Comparison of ENCODE assay signal across 32 cellular contexts in the genomic region with DNA sequence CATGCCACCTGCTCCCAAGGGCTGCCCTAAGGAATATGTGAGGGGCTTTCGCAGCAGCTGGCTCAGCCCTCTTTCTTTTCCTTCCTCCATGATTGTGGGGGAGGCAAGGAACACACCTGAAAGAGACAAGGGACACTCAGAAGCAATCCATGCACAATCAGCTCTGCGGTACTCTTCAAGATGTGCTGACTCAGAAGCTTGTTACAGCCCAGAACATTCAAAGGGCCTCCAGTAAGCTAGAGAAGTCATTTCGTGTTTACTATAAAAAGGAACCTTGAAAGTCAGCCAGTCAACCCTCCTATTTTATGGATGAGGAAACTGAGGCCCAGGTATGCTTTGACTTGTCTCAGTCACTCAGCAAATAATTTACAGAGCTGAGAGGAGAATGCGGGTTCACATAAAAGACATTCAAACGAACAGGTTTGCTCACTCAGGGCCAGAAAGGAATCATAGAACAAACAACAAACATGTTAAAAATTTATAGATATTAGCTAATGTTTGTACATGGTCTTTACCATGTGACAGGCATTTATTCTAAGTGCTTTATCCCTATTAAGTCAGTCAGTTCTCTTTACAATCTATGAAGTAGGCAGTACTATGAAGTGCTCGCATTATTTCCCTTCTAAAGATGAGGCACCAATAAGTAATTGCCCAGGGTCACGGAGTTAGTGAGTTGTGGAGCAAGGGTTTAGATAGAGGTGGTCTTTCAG.
"Had no signal": no experiment of that assay in that cellular context is flagged by ENCODE, and none has a peak within 500 bp of the region (broad histone marks: within the 10 kb centered on the region; RNA-seq: fewer than 3 reads in every experiment).

No MANE protein-coding gene starts in this region.

- FAIRE-seq: astrocyte, bronchial epithelial cell, frontal cortex had no signal

- H3K4me3 ChIP-seq: coronary artery, dorsolateral prefrontal cortex, heart left ventricle had no signal

- H3K27ac ChIP-seq: brain microvascular endothelial cell, coronary artery, dorsolateral prefrontal cortex, heart left ventricle had no signal

- H3K36me3 Mint-ChIP-seq: activated naive CD8-positive, alpha-beta T cell; WTC11 had no signal

- ATAC-seq: activated T-cell treated with anti-CD3 and anti-CD28 coated beads, Interleukin-2, amount 50 U/mL, for 4 hours; activated T-helper 17 cell treated with anti-CD3 and anti-CD28 coated beads, Interleukin-2, amount 50 U/mL, for 72 hours; esophagus mucosa; heart left ventricle; WTC11 had no signal

- H3K27ac Mint-ChIP-seq: activated CD4-positive, alpha-beta memory T cell treated with anti-CD3 and anti-CD28 coated beads, Interleukin-2, amount 10 ng/mL, durations not matched to agents 7 days and 5 days; activated CD4-positive, alpha-beta T cell treated with anti-CD3 and anti-CD28 coated beads, Interleukin-2, amount 10 ng/mL, durations not matched to agents 7 days and 5 days; activated naive CD8-positive, alpha-beta T cell; activated T-helper 17 cell treated with anti-CD3 and anti-CD28 coated beads, Interleukin-2, amount 50 U/mL, for 72 hours; dendritic cell treated with granulocyte-macrophage colony-stimulating factor and Interleukin-4, amounts not matched to agents 40 ng/mL and 50 ng/mL, for 4 days; endodermal cell; WTC11 had no signal

- H3K27me3 ChIP-seq: brain microvascular endothelial cell had no signal

- DNase-seq: activated CD4-positive, alpha-beta memory T cell treated with anti-CD3 and anti-CD28 coated beads, Interleukin-2, amount 10 ng/mL, durations not matched to agents 7 days and 5 days; activated CD4-positive, alpha-beta T cell treated with anti-CD3 and anti-CD28 coated beads for 1 hour; activated CD4-positive, alpha-beta T cell treated with anti-CD3 and anti-CD28 coated beads for 4 hours; activated CD4-positive, alpha-beta T cell treated with anti-CD3 and anti-CD28 coated beads, Interleukin-2, amount 10 ng/mL, durations not matched to agents 7 days and 5 days; activated CD4-positive, alpha-beta T cell treated with anti-CD3 and anti-CD28 coated beads, Interleukin-2, amount 50 U/mL, for 4 hours; activated CD8-positive, alpha-beta memory T cell treated with anti-CD3 and anti-CD28 coated beads, Interleukin-2, amount 50 U/mL, for 48 hours; activated effector memory CD4-positive, alpha-beta T cell treated with Interleukin-2 at 50 U/mL for 16 hours; activated gamma-delta T cell treated with Interleukin-2 at 50 U/mL for 16 hours; activated naive CD4-positive, alpha-beta T cell treated with anti-CD3 and anti-CD28 coated beads, Interleukin-2, amount 50 U/mL, for 16 hours; activated naive CD4-positive, alpha-beta T cell treated with Interleukin-2 at 50 U/mL for 16 hours; activated T-cell treated with anti-CD3 and anti-CD28 coated beads for 4 hours; activated T-cell treated with anti-CD3 and anti-CD28 coated beads, Interleukin-2, amount 50 U/mL, for 4 hours; amniotic stem cell; anterior cingulate cortex; brain microvascular endothelial cell; dorsolateral prefrontal cortex; effector memory CD4-positive, alpha-beta T cell; endodermal cell; foreskin fibroblast; glutamatergic neuron; heart left ventricle; T-helper 2 cell had no signal

- H3K4me3 Mint-ChIP-seq: activated CD4-positive, alpha-beta memory T cell treated with anti-CD3 and anti-CD28 coated beads, Interleukin-2, amount 10 ng/mL, durations not matched to agents 7 days and 5 days; activated CD4-positive, alpha-beta T cell treated with anti-CD3 and anti-CD28 coated beads, Interleukin-2, amount 10 ng/mL, durations not matched to agents 7 days and 5 days; activated naive CD8-positive, alpha-beta T cell; activated T-cell treated with anti-CD3 and anti-CD28 coated beads, Interleukin-2, amount 50 U/mL, for 4 hours; activated T-helper 17 cell treated with anti-CD3 and anti-CD28 coated beads, Interleukin-2, amount 50 U/mL, for 72 hours; central memory CD8-positive, alpha-beta T cell; dendritic cell treated with granulocyte-macrophage colony-stimulating factor and Interleukin-4, amounts not matched to agents 40 ng/mL and 50 ng/mL, for 4 days; endodermal cell; WTC11 had no signal

- H3K4me1 Mint-ChIP-seq: activated CD4-positive, alpha-beta memory T cell treated with anti-CD3 and anti-CD28 coated beads, Interleukin-2, amount 10 ng/mL, durations not matched to agents 7 days and 5 days; activated CD4-positive, alpha-beta T cell treated with anti-CD3 and anti-CD28 coated beads, Interleukin-2, amount 10 ng/mL, durations not matched to agents 7 days and 5 days; activated T-helper 17 cell treated with anti-CD3 and anti-CD28 coated beads, Interleukin-2, amount 50 U/mL, for 72 hours; central memory CD8-positive, alpha-beta T cell had no signal

- H3K9me3 Mint-ChIP-seq: activated CD4-positive, alpha-beta memory T cell treated with anti-CD3 and anti-CD28 coated beads, Interleukin-2, amount 10 ng/mL, durations not matched to agents 7 days and 5 days; activated CD4-positive, alpha-beta T cell treated with anti-CD3 and anti-CD28 coated beads, Interleukin-2, amount 10 ng/mL, durations not matched to agents 7 days and 5 days; activated T-cell treated with anti-CD3 and anti-CD28 coated beads, Interleukin-2, amount 50 U/mL, for 4 hours; activated T-helper 17 cell treated with anti-CD3 and anti-CD28 coated beads, Interleukin-2, amount 50 U/mL, for 72 hours; central memory CD8-positive, alpha-beta T cell; dendritic cell treated with granulocyte-macrophage colony-stimulating factor and Interleukin-4, amounts not matched to agents 40 ng/mL and 50 ng/mL, for 4 days had no signal

- H3K9me3 ChIP-seq: heart left ventricle had no signal

- H3K36me3 ChIP-seq: brain microvascular endothelial cell, heart left ventricle had no signal
